Comparison of ENCODE assay signal across 21 cellular contexts in genomic region chr6:125117818-125118217, GRCh38. TPM values are rescaled to one million over a fixed set of nuclear protein-coding genes. Genes with fewer than 3 reads are reported as not detected.
"Had no signal": no experiment of that assay in that cellular context is flagged by ENCODE, and none has a peak within 500 bp of the region (broad histone marks: within the 10 kb centered on the region; RNA-seq: fewer than 3 reads in every experiment).

No MANE protein-coding gene starts in this region.

- H3K27ac Mint-ChIP-seq: activated CD4-positive, alpha-beta T cell treated with anti-CD3 and anti-CD28 coated beads, Interleukin-2, amount 10 ng/mL, durations not matched to agents 7 days and 5 days; activated naive CD4-positive, alpha-beta T cell treated with anti-CD3 and anti-CD28 coated beads, Interleukin-2, amount 10 ng/mL, durations not matched to agents 7 days and 5 days; activated T-helper 2 cell treated with anti-CD3 and anti-CD28 coated beads, Interferon-gamma antibody, Interleukin-2, Interleukin-4, amounts not matched to agents 10 μg/mL and 5 μg/mL and 100 μg/mL, durations not matched to agents 14 hours and 24 hours and 36 hours; neural progenitor cell; T-cell had no signal

- ATAC-seq: body of pancreas, heart left ventricle, left ventricle myocardium superior, T-cell had no signal

- H3K36me3 ChIP-seq: adrenal gland, esophagus squamous epithelium, heart left ventricle, neural progenitor cell, ovary, thyroid gland, uterus had no signal

- H3K9me3 ChIP-seq: adrenal gland, body of pancreas, esophagus squamous epithelium, heart left ventricle, ovary, thyroid gland, uterus had no signal

- H3K4me1 Mint-ChIP-seq: activated CD4-positive, alpha-beta T cell treated with anti-CD3 and anti-CD28 coated beads, Interleukin-2, amount 10 ng/mL, durations not matched to agents 7 days and 5 days; activated naive CD4-positive, alpha-beta T cell treated with anti-CD3 and anti-CD28 coated beads, Interleukin-2, amount 10 ng/mL, durations not matched to agents 7 days and 5 days; T-cell had no signal

- H3K36me3 Mint-ChIP-seq: activated naive CD4-positive, alpha-beta T cell treated with anti-CD3 and anti-CD28 coated beads, Interleukin-2, amount 10 ng/mL, durations not matched to agents 7 days and 5 days; T-cell had no signal

- H3K4me3 ChIP-seq: adrenal gland, body of pancreas, esophagus squamous epithelium, heart left ventricle, neural progenitor cell, ovary, skin epidermis, thyroid gland, uterus had no signal

- H3K27me3 Mint-ChIP-seq: activated naive CD4-positive, alpha-beta T cell treated with anti-CD3 and anti-CD28 coated beads, Interleukin-2, amount 10 ng/mL, durations not matched to agents 7 days and 5 days had no signal

- H3K4me3 Mint-ChIP-seq: activated CD4-positive, alpha-beta T cell treated with anti-CD3 and anti-CD28 coated beads, Interleukin-2, amount 10 ng/mL, durations not matched to agents 7 days and 5 days; activated naive CD4-positive, alpha-beta T cell treated with anti-CD3 and anti-CD28 coated beads, Interleukin-2, amount 10 ng/mL, durations not matched to agents 7 days and 5 days; neural progenitor cell; T-cell had no signal

- H3K27ac ChIP-seq: adrenal gland, body of pancreas, esophagus squamous epithelium, heart left ventricle, neural progenitor cell, ovary, skin epidermis, thyroid gland, uterus had no signal

- H3K4me1 ChIP-seq: adrenal gland, body of pancreas, heart left ventricle, thyroid gland, uterus had no signal

- H3K27me3 ChIP-seq: adrenal gland, body of pancreas, esophagus squamous epithelium, heart left ventricle, neural progenitor cell, ovary, thyroid gland, uterus had no signal

- H3K9me3 Mint-ChIP-seq: activated CD4-positive, alpha-beta T cell treated with anti-CD3 and anti-CD28 coated beads, Interleukin-2, amount 10 ng/mL, durations not matched to agents 7 days and 5 days; activated naive CD4-positive, alpha-beta T cell treated with anti-CD3 and anti-CD28 coated beads, Interleukin-2, amount 10 ng/mL, durations not matched to agents 7 days and 5 days; activated T-helper 2 cell treated with anti-CD3 and anti-CD28 coated beads, Interferon-gamma antibody, Interleukin-2, Interleukin-4, amounts not matched to agents 10 μg/mL and 5 μg/mL and 100 μg/mL, durations not matched to agents 14 hours and 24 hours and 36 hours; T-cell had no signal

- DNase-seq: activated CD4-positive, alpha-beta T cell treated with anti-CD3 and anti-CD28 coated beads, Interleukin-2, amount 10 ng/mL, durations not matched to agents 7 days and 5 days; activated CD4-positive, CD25-positive, alpha-beta regulatory T cell; activated CD8-positive, alpha-beta memory T cell treated with anti-CD3 and anti-CD28 coated beads for 24 hours; activated naive CD4-positive, alpha-beta T cell treated with anti-CD3 and anti-CD28 coated beads, Interleukin-2, amount 10 ng/mL, durations not matched to agents 7 days and 5 days; activated T-cell treated with anti-CD3 and anti-CD28 coated beads for 4 hours; adrenal gland; body of pancreas; cerebellar nuclear complex; esophagus squamous epithelium; foreskin melanocyte; heart left ventricle; left ventricle myocardium superior; ovary; retina; T-cell; T1000; thyroid gland; uterus had no signal

RNA-seq across cellular contexts. Expression of gene TPD52L1, which starts 35.8 kb away (rescaled TPM):
- total RNA-seq: activated CD4-positive, alpha-beta T cell treated with anti-CD3 and anti-CD28 coated beads, Interleukin-2, amount 10 ng/mL, durations not matched to agents 7 days and 5 days; activated T-helper 2 cell treated with anti-CD3 and anti-CD28 coated beads, Interferon-gamma antibody, Interleukin-2, Interleukin-4, amounts not matched to agents 10 μg/mL and 5 μg/mL and 100 μg/mL, durations not matched to agents 14 hours and 24 hours and 36 hours had no signal
